ENCODE assay signal across 8 cellular contexts in genomic region chr10:77837248-77837924, GRCh38.
A peak's percentile ranks its signal among the peaks of the same experiment; 100 is the strongest.
DNase-seq lines count a peak whose midpoint lies in the region; ATAC-seq and TF ChIP-seq lines count a peak whose summit lies in the region.

No MANE protein-coding gene starts in this region.

- in situ Hi-C loops in ACHN (cut with HindIII; ENCODE audit: low pct_ligation_motif_present, low pct_unique_long_range_greater_than_20kb, low sequenced_read_pairs), result no loop called here

- peak; percentile 83 for ATAC-seq in GM18907 (IDR thresholded peaks at IDR 0.05; ENCODE audit: unreplicated experiment)
- peak; percentile 98 for ATAC-seq in HG03103 (IDR thresholded peaks at IDR 0.05; ENCODE audit: low read depth, unreplicated experiment)
- ATAC-seq in activated CD8-positive, alpha-beta T cell treated with anti-CD3 and anti-CD28 coated beads, Interleukin-2, amount 10 ng/mL, durations not matched to agents 7 days and 5 days, result peak; percentile 84

- no peak for TF ChIP-seq CTCF in fibroblast of mammary gland (conservative IDR thresholded peaks at IDR 0.05; ENCODE audit: control insufficient read depth, insufficient read depth, low read depth, low read length)

- no peak overlapping the region for H3K4me3 Mint-ChIP-seq in activated CD8-positive, alpha-beta T cell treated with anti-CD3 and anti-CD28 coated beads, Interleukin-2, amount 10 ng/mL, durations not matched to agents 7 days and 5 days

- no peaks in the 10 kb centered on the region for H3K27me3 Mint-ChIP-seq in activated CD8-positive, alpha-beta T cell treated with anti-CD3 and anti-CD28 coated beads, Interleukin-2, amount 10 ng/mL, durations not matched to agents 7 days and 5 days (ENCODE audit: low read depth)

- H3K27ac Mint-ChIP-seq in activated CD8-positive, alpha-beta T cell treated with anti-CD3 and anti-CD28 coated beads, Interleukin-2, amount 10 ng/mL, durations not matched to agents 7 days and 5 days, result peak overlapping the region; percentile 39

- DNase-seq in ACHN, result peak; percentile 46
- peak; percentile 26 for DNase-seq in NCI-H345 treated with DMSO at 0.1 percent for 48 hours (lab: John Stamatoyannopoulos, UW; ENCODE audit: unreplicated experiment)
- peak; percentile 82 for DNase-seq in activated CD8-positive, alpha-beta T cell treated with anti-CD3 and anti-CD28 coated beads, Interleukin-2, amount 10 ng/mL, durations not matched to agents 7 days and 5 days
- peak; percentile 61 for DNase-seq in fibroblast of mammary gland (ENCODE audit: low read depth)
- DNase-seq in stimulated activated CD4-positive, alpha-beta T cell treated with anti-CD3 and anti-CD28 coated beads, Interleukin-1b, Interleukin-23, amount 100 ng/mL, for 48 hours, result peak; percentile 81
- DNase-seq in NK-92 treated with Interleukin-12 subunit alpha and Interleukin-12 subunit beta, amount 100 ng/mL, for 24 hours (lab: John Stamatoyannopoulos, UW), result no peak

- H3K4me3 ChIP-seq in fibroblast of mammary gland (ENCODE audit: control insufficient read depth, low read depth, low read length), result no peak overlapping the region

- no peaks in the 10 kb centered on the region for H3K9me3 Mint-ChIP-seq in activated CD8-positive, alpha-beta T cell treated with anti-CD3 and anti-CD28 coated beads, Interleukin-2, amount 10 ng/mL, durations not matched to agents 7 days and 5 days (ENCODE audit: insufficient read depth)

- no peaks in the 10 kb centered on the region for H3K36me3 Mint-ChIP-seq in activated CD8-positive, alpha-beta T cell treated with anti-CD3 and anti-CD28 coated beads, Interleukin-2, amount 10 ng/mL, durations not matched to agents 7 days and 5 days (ENCODE audit: low read depth)

- CTCF ChIA-PET in activated CD8-positive, alpha-beta T cell treated with anti-CD3 and anti-CD28 coated beads, Interleukin-2, amount 10 ng/mL, durations not matched to agents 7 days and 5 days (lab: Charles Lee), result interaction anchor here (1.3 to 3.7 kb wide), 7 partner anchors 10 to 126 kb away, joined by 4 to 28 read pairs (median 11); no protein-coding TSS in a partner anchor

- H3K4me1 Mint-ChIP-seq in activated CD8-positive, alpha-beta T cell treated with anti-CD3 and anti-CD28 coated beads, Interleukin-2, amount 10 ng/mL, durations not matched to agents 7 days and 5 days (ENCODE audit: low read depth), result peaks cover 14% of the 10 kb centered on the region

- POLR2A ChIA-PET in activated CD8-positive, alpha-beta T cell treated with anti-CD3 and anti-CD28 coated beads, Interleukin-2, amount 10 ng/mL, durations not matched to agents 7 days and 5 days (lab: Charles Lee), result no interaction called here
